Comparison of ENCODE assay signal across 8 cellular contexts in the genomic region with DNA sequence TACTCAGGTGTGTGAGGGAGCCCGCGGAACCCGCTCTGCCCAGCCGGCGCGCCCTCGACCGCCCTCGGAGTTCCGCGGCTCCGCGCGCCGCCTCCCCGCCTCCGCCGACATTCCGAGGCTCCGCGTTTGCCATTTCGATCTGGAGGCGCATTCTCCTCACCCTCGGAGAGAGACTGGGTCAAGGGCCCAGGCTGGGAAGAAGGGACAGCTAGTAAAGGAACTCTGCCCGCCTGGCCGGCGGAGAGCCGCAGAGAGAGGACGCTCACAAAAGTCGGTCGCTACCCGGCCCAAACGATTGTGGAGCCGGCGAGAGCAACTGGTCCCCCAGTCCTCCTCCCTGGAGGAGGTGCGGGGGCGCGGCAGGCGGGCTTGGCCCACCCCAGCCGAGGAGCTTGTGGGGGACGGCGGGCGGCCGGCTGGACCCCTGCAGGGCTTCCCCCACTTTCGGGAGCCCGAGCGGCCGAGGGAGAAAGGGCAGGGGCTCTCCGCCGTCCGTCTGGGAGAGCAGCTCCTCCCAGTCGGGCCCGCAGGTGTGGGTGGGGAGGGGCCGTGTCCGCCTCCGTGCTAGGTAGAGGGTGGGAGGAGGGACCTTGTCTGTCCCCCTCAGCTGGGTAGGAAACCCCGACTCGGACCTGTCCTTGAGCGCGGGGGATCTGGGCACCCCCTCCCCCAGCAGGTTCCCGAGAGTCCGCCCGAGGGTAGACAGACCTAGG.
DNase-seq lines count a peak whose midpoint lies in the region; ATAC-seq and TF ChIP-seq lines count a peak whose summit lies in the region.

No MANE protein-coding gene starts in this region.

- H4K20me1 ChIP-seq in smooth muscle cell (ENCODE audit: low read depth): peaks cover 10% of the 10 kb centered on the region

- H3F3A ChIP-seq in smooth muscle cell (ENCODE audit: low read depth): no peaks in the 10 kb centered on the region

- 2% methylated on average over 56 of the region's 63 CpGs for WGBS in smooth muscle cell (ENCODE audit: low lambda C conversion rate)

- DNase-seq in AG08396 (ENCODE audit: low spot score) (peak; percentile 45), H7 (peak; percentile 83), smooth muscle cell (lab: John Stamatoyannopoulos, UW; ENCODE audit: unreplicated experiment) (no peak), NOMO-1 treated with DMSO at 0.1 percent for 48 hours (lab: John Stamatoyannopoulos, UW; ENCODE audit: unreplicated experiment) (no peak), SKM-1 (lab: John Stamatoyannopoulos, UW; ENCODE audit: unreplicated experiment) (no peak)

- peaks cover 86% of the 10 kb centered on the region for H3K27me3 ChIP-seq in H7 (ENCODE audit: control insufficient read depth, insufficient read depth, low read length)
- H3K27me3 ChIP-seq in smooth muscle cell (ENCODE audit: low read depth): peaks cover 71% of the 10 kb centered on the region

- H3K4me3 Mint-ChIP-seq in activated naive CD8-positive, alpha-beta T cell: peak overlapping the region; percentile 83

- peak overlapping the region; percentile 98 for H3K4me2 ChIP-seq in smooth muscle cell

- H3K4me1 ChIP-seq in smooth muscle cell (ENCODE audit: low read depth): peaks cover 12% of the 10 kb centered on the region

- peaks cover 13% of the 10 kb centered on the region for H3K4me1 Mint-ChIP-seq in activated naive CD8-positive, alpha-beta T cell (ENCODE audit: low read depth)

- no peak for TF ChIP-seq CTCF in smooth muscle cell (IDR thresholded peaks at IDR 0.05; ENCODE audit: borderline replicate concordance, insufficient read depth, poor library complexity, severe bottlenecking)

- peak overlapping the region; percentile 32 for H2AFZ ChIP-seq in smooth muscle cell (ENCODE audit: low read depth)

- no peaks in the 10 kb centered on the region for H3K79me2 ChIP-seq in smooth muscle cell (ENCODE audit: low read depth)

- H3K27ac Mint-ChIP-seq in activated naive CD8-positive, alpha-beta T cell: no peak overlapping the region

- no peaks in the 10 kb centered on the region for H3K9me3 Mint-ChIP-seq in activated naive CD8-positive, alpha-beta T cell (ENCODE audit: low read depth)

- peaks cover 27% of the 10 kb centered on the region for H3K27me3 Mint-ChIP-seq in activated naive CD8-positive, alpha-beta T cell

- no peak for ATAC-seq in GM18502 (IDR thresholded peaks at IDR 0.05; ENCODE audit: poor library complexity, unreplicated experiment)

- no peaks in the 10 kb centered on the region for H3K36me3 ChIP-seq in H7 (replicated peaks; ENCODE audit: control insufficient read depth, insufficient read depth, low read length)
- no peaks in the 10 kb centered on the region for H3K36me3 ChIP-seq in smooth muscle cell (ENCODE audit: low read depth)

- peak overlapping the region; percentile 54 for H3K9ac ChIP-seq in smooth muscle cell (ENCODE audit: low read depth)

- H3K4me3 ChIP-seq in H7 (ENCODE audit: insufficient read depth, low read depth, low read length) (peak overlapping the region; percentile 52), iPS-18c (ENCODE audit: insufficient read depth, low read depth, low read length) (peak overlapping the region; percentile 63), smooth muscle cell (peak overlapping the region; percentile 59)

- no peaks in the 10 kb centered on the region for H3K36me3 Mint-ChIP-seq in activated naive CD8-positive, alpha-beta T cell

- H3K27ac ChIP-seq in smooth muscle cell (ENCODE audit: low read depth): no peak overlapping the region

- H3K9me3 ChIP-seq in iPS-18c (ENCODE audit: control insufficient read depth, insufficient read depth, low read length) (peaks cover 2% of the 10 kb centered on the region), smooth muscle cell (replicated peaks; ENCODE audit: low read depth) (no peaks in the 10 kb centered on the region)

Comparison
In these comparisons a context has a peak if more than half of its experiments do, and no peak if none do; other contexts are left out.
1. DNase-seq: peak in AG08396 (single experiment) and H7 (single experiment); none in smooth muscle cell (single experiment), NOMO-1 treated with DMSO at 0.1 percent for 48 hours (single experiment) and SKM-1 (single experiment).
2. Peak in every context shown above with its lines, with median percentiles within 50 percentile points of each other: H3K4me3 ChIP-seq.